1 cellular context compared by ENCODE assay signal in genomic region chr2:121635371-121635770, GRCh38.
TF ChIP-seq lines count a peak whose summit lies in the region.

No MANE protein-coding gene starts in this region.

TF ChIP-seq in GM12878, 131 proteins besides CTCF, POLR2A, EP300 and RAD21 (continued from another document):
- TF ChIP-seq ZNF592 (IDR thresholded peaks at IDR 0.05) = no peak
- no peak for TF ChIP-seq ZNF622 (IDR thresholded peaks at IDR 0.05)
- TF ChIP-seq BHLHE40 (IDR thresholded peaks at IDR 0.05; ENCODE audit: borderline replicate concordance in 1 of 2, low read depth in 2 of 2, low read length in 1 of 2) = no peak
- no peak for TF ChIP-seq IKZF2 (IDR thresholded peaks at IDR 0.05)
